10 cellular contexts compared by ENCODE assay signal in genomic region chr17:37476431-37477130, GRCh38. TPM values are rescaled to one million over a fixed set of nuclear protein-coding genes. Genes with fewer than 3 reads are reported as not detected.
DNase-seq lines count a peak whose midpoint lies in the region; ATAC-seq and TF ChIP-seq lines count a peak whose summit lies in the region.
"Had no signal": no experiment of that assay in that cellular context is flagged by ENCODE, and none has a peak within 500 bp of the region (broad histone marks: within the 10 kb centered on the region; RNA-seq: fewer than 3 reads in every experiment).

No MANE protein-coding gene starts in this region.

- DNase-seq in GM23248 (peak; percentile 70), SJCRH30 (peak; percentile 60 to 64), fibroblast of the aortic adventitia (ENCODE audit: low read depth) (peak; percentile 51), psoas muscle (no peak), NCI-H2196 (lab: John Stamatoyannopoulos, UW; ENCODE audit: unreplicated experiment) (no peak)
- no peak for DNase-seq in activated CD4-positive, CD25-positive, alpha-beta regulatory T cell (lab: John Stamatoyannopoulos, UW)
- DNase-seq in activated T-cell treated with anti-CD3 and anti-CD28 coated beads, Interleukin-2, amount 50 U/mL, for 1 hour = no peak
- DNase-seq: effector CD8-positive, alpha-beta T cell; naive thymus-derived CD4-positive, alpha-beta T cell had no signal

- peak overlapping the region; percentile 73 for H3K9ac ChIP-seq in GM23248

- no peak for TF ChIP-seq CTCF in fibroblast of the aortic adventitia (IDR thresholded peaks at IDR 0.05; ENCODE audit: insufficient read depth, low read length)
- TF ChIP-seq CTCF in psoas muscle (IDR thresholded peaks at IDR 0.05) = no peak

- H3K36me3 ChIP-seq in GM23248 (ENCODE audit: low read depth) (peaks cover 31% of the 10 kb centered on the region; the same call in 1 of the 2 replicates), SJCRH30 (peaks cover 61% of the 10 kb centered on the region), psoas muscle (ENCODE audit: insufficient read depth in 1 of 2, low read depth in 1 of 2) (peaks cover 22 to 87% of the 10 kb centered on the region in 2 donors)

- H3K27ac ChIP-seq in GM23248 (peak overlapping the region; percentile 88), SJCRH30 (peak overlapping the region; percentile 56), psoas muscle (peak overlapping the region; percentile 57)

- H3K9me3 ChIP-seq in GM23248 (ENCODE audit: low read depth) (no peaks in the 10 kb centered on the region), SJCRH30 (replicated peaks) (no peaks in the 10 kb centered on the region), psoas muscle (no peaks in the 10 kb centered on the region)

- H3K4me3 ChIP-seq in GM23248 = 0 out of 2 replicates have a peak overlapping the region, but pooled peaks have one; percentile 14
- no peak overlapping the region for H3K4me3 ChIP-seq in SJCRH30
- no peak overlapping the region for H3K4me3 ChIP-seq in fibroblast of the aortic adventitia (ENCODE audit: low read depth, low read length)
- H3K4me3 ChIP-seq in psoas muscle = no peak overlapping the region

- no peaks in the 10 kb centered on the region for H4K20me1 ChIP-seq in GM23248 (ENCODE audit: insufficient read depth)

- H3K9me2 ChIP-seq in GM23248 (ENCODE audit: insufficient read depth) = no peaks in the 10 kb centered on the region

- 0 out of 2 replicates have a peak, but pooled peaks cover 4% of the 10 kb centered on the region for H3K79me2 ChIP-seq in GM23248 (ENCODE audit: insufficient read depth)

- ATAC-seq in psoas muscle = peak; percentile 73 to 93 (median 88)
- ATAC-seq in GM18502 (IDR thresholded peaks at IDR 0.05; ENCODE audit: poor library complexity, unreplicated experiment) = no peak

- peak overlapping the region; percentile 49 for H3K4me2 ChIP-seq in GM23248 (ENCODE audit: unreplicated experiment)

- H2AFZ ChIP-seq in GM23248 = no peak overlapping the region

- 38 to 39% methylated on average over 4 of the region's 4 CpGs for WGBS in GM23248 (ENCODE audit: low coverage in 1 of 2, low lambda C conversion rate in 2 of 2, missing lambda C conversion rate in 2 of 2), 2 experiments
- 37 to 59% (median 41%) methylated on average over 4 of the region's 4 CpGs for WGBS in psoas muscle, 3 donors

- intact Hi-C loops in psoas muscle (cut with DNase I) = no loop called here

- peaks cover 39% of the 10 kb centered on the region for H3K4me1 ChIP-seq in GM23248 (ENCODE audit: insufficient read depth)
- H3K4me1 ChIP-seq in SJCRH30 = peaks cover 23% of the 10 kb centered on the region
- peaks cover 17% of the 10 kb centered on the region for H3K4me1 ChIP-seq in psoas muscle

- peaks cover 50% of the 10 kb centered on the region for H3F3A ChIP-seq in GM23248 (ENCODE audit: insufficient read depth)

- in situ Hi-C loops in GM23248 (cut with MboI) = loop anchor here (10.0 kb wide), 1 partner anchor 62 kb away; no protein-coding TSS in a partner anchor

- H3K27me3 ChIP-seq in GM23248 (replicated peaks; ENCODE audit: insufficient read depth) (no peaks in the 10 kb centered on the region), SJCRH30 (no peaks in the 10 kb centered on the region), psoas muscle (ENCODE audit: insufficient read depth in 3 of 3, low read length in 2 of 3) (no peaks in the 10 kb centered on the region)

RNA-seq across cellular contexts. Expression of gene DUSP14, which starts 13.1 kb away (rescaled TPM):
- total RNA-seq in GM23248 (2014; rRNA removed; shearing (Covaris generic)) = 154 and 161 TPM in 2 replicates
- polyA plus RNA-seq in GM23248 (2016; fragmentation: Nextera tagmentation; extraction: Ambion mirVana) (153 and 157 TPM in 2 replicates), psoas muscle (10 to 100 TPM in 2 of 3 donors, 1 to 10 TPM in 1; 9.4 to 32.1 (median 11.6) TPM)
- 24.4 and 24.6 TPM in 2 replicates for total RNA-seq in SJCRH30 (2014; rRNA removed; shearing (Covaris generic))
- total RNA-seq in fibroblast of the aortic adventitia (ENCODE audit: low replicate concordance) (14.5 and 52.8 TPM in 2 replicates), psoas muscle (10 to 100 TPM in 3 of 4 donors, 1 to 10 TPM in 1; 9.3 to 21.5 (median 14.0) TPM)

Comparison
In these comparisons a context has a peak if more than half of its experiments do, and no peak if none do; other contexts are left out.
1. DNase-seq: peak in GM23248 (single experiment), SJCRH30 (2 of 2) and fibroblast of the aortic adventitia (single experiment); none in psoas muscle (0 of 2), NCI-H2196 (single experiment), activated CD4-positive, CD25-positive, alpha-beta regulatory T cell (0 of 4) and activated T-cell treated with anti-CD3 and anti-CD28 coated beads, Interleukin-2, amount 50 U/mL, for 1 hour (single experiment).
2. Peak in every context shown above with its lines, with median percentiles within 50 percentile points of each other: H3K27ac ChIP-seq.